Comparison of ENCODE assay signal across 17 cellular contexts in the genomic region with DNA sequence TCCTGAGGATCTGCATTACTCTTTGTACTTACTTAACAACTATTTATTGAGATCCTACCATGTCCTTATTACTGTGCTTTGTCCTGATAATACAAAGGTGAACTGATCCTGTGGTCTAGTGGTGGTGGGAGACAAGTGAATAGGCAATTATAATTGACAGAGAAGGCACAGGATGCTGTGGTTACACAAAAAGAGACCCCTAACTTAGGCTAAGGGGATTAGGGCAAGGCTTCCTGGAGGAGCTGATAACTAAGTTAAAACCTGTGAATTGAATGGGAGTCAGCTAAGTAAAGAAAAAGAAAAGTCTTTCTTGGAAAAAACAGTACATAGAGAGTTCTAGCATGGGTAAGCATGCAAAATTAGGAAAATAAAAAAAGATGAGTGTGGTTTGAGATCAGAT.
DNase-seq lines count a peak whose midpoint lies in the region; ATAC-seq and TF ChIP-seq lines count a peak whose summit lies in the region.
"Had no signal": no experiment of that assay in that cellular context is flagged by ENCODE, and none has a peak within 500 bp of the region (broad histone marks: within the 10 kb centered on the region; RNA-seq: fewer than 3 reads in every experiment).

No MANE protein-coding gene starts in this region.

- no peak overlapping the region for H3K4me3 Mint-ChIP-seq in activated T-cell treated with anti-CD3 and anti-CD28 coated beads, Interleukin-2, amount 50 U/mL, for 72 hours
- H3K4me3 Mint-ChIP-seq in activated T-cell treated with anti-CD3 and anti-CD28 coated beads, Interleukin-2, amount 50 U/mL, for 4 hours = no peak overlapping the region
- H3K4me3 Mint-ChIP-seq in endodermal cell (peak overlapping the region; percentile 4), neural progenitor cell (no peak overlapping the region)
- H3K4me3 Mint-ChIP-seq: B cell; CD4-positive, alpha-beta T cell; CD8-positive, alpha-beta memory T cell; GM23338; H9 had no signal

- no peak overlapping the region for H3K9ac ChIP-seq in endodermal cell (ENCODE audit: extremely low read depth, low read length, poor library complexity, severe bottlenecking)
- H3K9ac ChIP-seq in neural progenitor cell = no peak overlapping the region
- H3K9ac ChIP-seq: BLaER1 had no signal

- H3K27ac Mint-ChIP-seq in activated T-cell treated with anti-CD3 and anti-CD28 coated beads, Interleukin-2, amount 50 U/mL, for 72 hours = peak overlapping the region; percentile 60
- peak overlapping the region; percentile 17 for H3K27ac Mint-ChIP-seq in endodermal cell
- H3K27ac Mint-ChIP-seq in neural progenitor cell = no peak overlapping the region
- H3K27ac Mint-ChIP-seq: B cell; CD4-positive, alpha-beta T cell; CD8-positive, alpha-beta memory T cell had no signal

- H3K9me3 Mint-ChIP-seq in activated T-cell treated with anti-CD3 and anti-CD28 coated beads, Interleukin-2, amount 50 U/mL, for 72 hours = no peaks in the 10 kb centered on the region
- no peaks in the 10 kb centered on the region for H3K9me3 Mint-ChIP-seq in activated T-cell treated with anti-CD3 and anti-CD28 coated beads, Interleukin-2, amount 50 U/mL, for 4 hours
- H3K9me3 Mint-ChIP-seq in endodermal cell = no peaks in the 10 kb centered on the region
- no peaks in the 10 kb centered on the region for H3K9me3 Mint-ChIP-seq in neural progenitor cell
- H3K9me3 Mint-ChIP-seq: CD4-positive, alpha-beta T cell; CD8-positive, alpha-beta memory T cell; GM23338; H9 had no signal

- peak overlapping the region; percentile 19 for H3K4me3 ChIP-seq in endodermal cell (ENCODE audit: low read length)
- H3K4me3 ChIP-seq in neural progenitor cell = no peak overlapping the region
- H3K4me3 ChIP-seq in SJCRH30 = no peak overlapping the region
- H3K4me3 ChIP-seq: BLaER1, GM23338 had no signal

- DNase-seq in activated T-cell treated with anti-CD3 and anti-CD28 coated beads, Interleukin-2, amount 50 U/mL, for 72 hours = no peak
- no peak for DNase-seq in activated T-cell treated with anti-CD3 and anti-CD28 coated beads, Interleukin-2, amount 50 U/mL, for 4 hours
- DNase-seq in endodermal cell (no peak), neural progenitor cell (ENCODE audit: low spot score) (peak; percentile 72), dermis blood vessel endothelial cell (no peak), SJCRH30 (no peak)
- DNase-seq: CD4-positive, alpha-beta T cell; CD8-positive, alpha-beta memory T cell; DMS 273 treated with DMSO at 0.1 percent for 48 hours; DMS79; GF-D8; H9 had no signal

- H3K4me2 ChIP-seq in neural progenitor cell = peak overlapping the region; percentile 60
- H3K4me2 ChIP-seq: BLaER1, GM23338 had no signal

- H3K27ac ChIP-seq in endodermal cell (ENCODE audit: low read depth, low read length) = no peak overlapping the region
- H3K27ac ChIP-seq in neural progenitor cell = peak overlapping the region; percentile 84
- H3K27ac ChIP-seq in SJCRH30 = no peak overlapping the region
- H3K27ac ChIP-seq: BLaER1, C4-2B had no signal

- H3K4me1 Mint-ChIP-seq in activated T-cell treated with anti-CD3 and anti-CD28 coated beads, Interleukin-2, amount 50 U/mL, for 72 hours (ENCODE audit: low read depth) = no peaks in the 10 kb centered on the region
- H3K4me1 Mint-ChIP-seq in activated T-cell treated with anti-CD3 and anti-CD28 coated beads, Interleukin-2, amount 50 U/mL, for 4 hours (ENCODE audit: low read depth) = no peaks in the 10 kb centered on the region
- H3K4me1 Mint-ChIP-seq in endodermal cell (peaks cover 27% of the 10 kb centered on the region), neural progenitor cell (peaks cover 13% of the 10 kb centered on the region)
- H3K4me1 Mint-ChIP-seq: B cell; CD8-positive, alpha-beta memory T cell had no signal

- ATAC-seq in activated T-cell treated with anti-CD3 and anti-CD28 coated beads, Interleukin-2, amount 50 U/mL, for 72 hours (replicated peaks in 1 of 2) = no peak
- no peak for ATAC-seq in activated T-cell treated with anti-CD3 and anti-CD28 coated beads, Interleukin-2, amount 50 U/mL, for 4 hours
- ATAC-seq: GM23338, HCT116 had no signal

- H3K27me3 ChIP-seq in endodermal cell (ENCODE audit: control insufficient read depth, insufficient read depth, low read length, poor library complexity, severe bottlenecking) (no peaks in the 10 kb centered on the region), neural progenitor cell (no peaks in the 10 kb centered on the region), SJCRH30 (no peaks in the 10 kb centered on the region)
- H3K27me3 ChIP-seq: BLaER1 had no signal

- no peak overlapping the region for H2AFZ ChIP-seq in neural progenitor cell (replicated peaks)
- H2AFZ ChIP-seq: GM23338 had no signal

- H3K9me3 ChIP-seq in endodermal cell (ENCODE audit: control insufficient read depth, low read length) (no peaks in the 10 kb centered on the region), neural progenitor cell (ENCODE audit: low read depth) (no peaks in the 10 kb centered on the region), SJCRH30 (replicated peaks) (no peaks in the 10 kb centered on the region)
- H3K9me3 ChIP-seq: BLaER1 had no signal

- peaks cover 34% of the 10 kb centered on the region for H3F3A ChIP-seq in neural progenitor cell (ENCODE audit: low read depth)

- peaks cover 18% of the 10 kb centered on the region for H3K79me2 ChIP-seq in neural progenitor cell (ENCODE audit: low read depth)

- H3K36me3 ChIP-seq in endodermal cell (ENCODE audit: control insufficient read depth, insufficient read depth, low read length) (peaks cover 36% of the 10 kb centered on the region), neural progenitor cell (no peaks in the 10 kb centered on the region), SJCRH30 (no peaks in the 10 kb centered on the region)
- H3K36me3 ChIP-seq: BLaER1 had no signal

- TF ChIP-seq CTCF in endodermal cell (conservative IDR thresholded peaks at IDR 0.05) (no peak), neural progenitor cell (IDR thresholded peaks at IDR 0.05) (no peak)

- peaks cover 17% of the 10 kb centered on the region for H3K27me3 Mint-ChIP-seq in activated T-cell treated with anti-CD3 and anti-CD28 coated beads, Interleukin-2, amount 50 U/mL, for 72 hours (ENCODE audit: low read depth)
- H3K27me3 Mint-ChIP-seq in activated T-cell treated with anti-CD3 and anti-CD28 coated beads, Interleukin-2, amount 50 U/mL, for 4 hours (ENCODE audit: low read depth) = peaks cover 3% of the 10 kb centered on the region
- H3K27me3 Mint-ChIP-seq in endodermal cell (ENCODE audit: insufficient read depth) (no peaks in the 10 kb centered on the region), neural progenitor cell (ENCODE audit: insufficient read depth, low read depth) (peaks cover 3% of the 10 kb centered on the region)

- no peaks in the 10 kb centered on the region for H4K20me1 ChIP-seq in neural progenitor cell (ENCODE audit: low read depth)
- H4K20me1 ChIP-seq: BLaER1 had no signal

- no peaks in the 10 kb centered on the region for H3K36me3 Mint-ChIP-seq in activated T-cell treated with anti-CD3 and anti-CD28 coated beads, Interleukin-2, amount 50 U/mL, for 72 hours (ENCODE audit: insufficient read depth in 2 of 2)
- H3K36me3 Mint-ChIP-seq in activated T-cell treated with anti-CD3 and anti-CD28 coated beads, Interleukin-2, amount 50 U/mL, for 4 hours (ENCODE audit: insufficient read depth) = no peaks in the 10 kb centered on the region
- H3K36me3 Mint-ChIP-seq in endodermal cell (ENCODE audit: low read depth) = peaks cover 51% of the 10 kb centered on the region
- H3K36me3 Mint-ChIP-seq in neural progenitor cell = no peaks in the 10 kb centered on the region
- H3K36me3 Mint-ChIP-seq: CD8-positive, alpha-beta memory T cell had no signal

- H3K4me1 ChIP-seq in endodermal cell (ENCODE audit: control insufficient read depth, insufficient read depth, low read length) (peaks cover 8% of the 10 kb centered on the region), neural progenitor cell (peaks cover 34% of the 10 kb centered on the region), SJCRH30 (no peaks in the 10 kb centered on the region; the same call in 1 of the 2 replicates)
- H3K4me1 ChIP-seq: BLaER1 had no signal
